In genomic region chr19:9586764-9587163, GRCh38 we compare ENCODE assay signal across 8 cellular contexts. TPM values are rescaled to one million over a fixed set of nuclear protein-coding genes. Genes with fewer than 3 reads are reported as not detected.
DNase-seq lines count a peak whose midpoint lies in the region; ATAC-seq and TF ChIP-seq lines count a peak whose summit lies in the region.

No MANE protein-coding gene starts in this region.

- H3K27me3 ChIP-seq in Caco-2 (replicated peaks; ENCODE audit: control insufficient read depth, insufficient read depth, low read length) (no peaks in the 10 kb centered on the region), thyroid gland (no peaks in the 10 kb centered on the region)

- peaks cover 4% of the 10 kb centered on the region for H3K27me3 Mint-ChIP-seq in Caco-2 (ENCODE audit: insufficient read depth, unreplicated experiment)
- no peaks in the 10 kb centered on the region for H3K27me3 Mint-ChIP-seq in activated T-helper 1 cell treated with anti-CD3 and anti-CD28 coated beads, Interleukin-12 subunit alpha, Interleukin-12 subunit beta, Interleukin-2, Interleukin-4 antibody, amounts not matched to agents 30 ng/mL and 10 ng/mL and 1 ng/mL, durations not matched to agents 14 hours and 24 hours and 36 hours (ENCODE audit: insufficient read depth)

- intact Hi-C loops in Caco-2 (cut with micrococcal nuclease; ENCODE audit: unreplicated experiment) (loop anchor here (1.0 kb wide), 2 partner anchors 210 to 450 kb away; no protein-coding TSS in a partner anchor), thyroid gland (cut with DNase I) (no loop called here)
- intact Hi-C loops in activated T-helper 1 cell treated with anti-CD3 and anti-CD28 coated beads, Interleukin-12 subunit alpha, Interleukin-12 subunit beta, Interleukin-2, Interleukin-4 antibody, amounts not matched to agents 30 ng/mL and 10 ng/mL and 1 ng/mL, durations not matched to agents 14 hours and 24 hours and 36 hours (cut with micrococcal nuclease): loop anchor here (1.0 to 10.0 kb wide), 6 partner anchors 88 to 450 kb away; partner anchors contain the start of genes ZNF562 and ZNF846

- peaks cover 34% of the 10 kb centered on the region for H3K36me3 Mint-ChIP-seq in Caco-2 (ENCODE audit: insufficient read depth, unreplicated experiment)
- H3K36me3 Mint-ChIP-seq in activated T-helper 1 cell treated with anti-CD3 and anti-CD28 coated beads, Interleukin-12 subunit alpha, Interleukin-12 subunit beta, Interleukin-2, Interleukin-4 antibody, amounts not matched to agents 30 ng/mL and 10 ng/mL and 1 ng/mL, durations not matched to agents 14 hours and 24 hours and 36 hours (ENCODE audit: low read depth): peaks cover 12% of the 10 kb centered on the region

- no peak overlapping the region for H3K27ac ChIP-seq in thyroid gland

- no peak for TF ChIP-seq POLR2A in thyroid gland (IDR thresholded peaks at IDR 0.05)

- no peaks in the 10 kb centered on the region for H3K4me1 ChIP-seq in Caco-2
- H3K4me1 ChIP-seq in thyroid gland: peaks cover 4 to 15% of the 10 kb centered on the region in 2 donors

- H3K4me3 Mint-ChIP-seq in Caco-2 (ENCODE audit: unreplicated experiment): no peak overlapping the region
- no peak overlapping the region for H3K4me3 Mint-ChIP-seq in activated T-helper 1 cell treated with anti-CD3 and anti-CD28 coated beads, Interleukin-12 subunit alpha, Interleukin-12 subunit beta, Interleukin-2, Interleukin-4 antibody, amounts not matched to agents 30 ng/mL and 10 ng/mL and 1 ng/mL, durations not matched to agents 14 hours and 24 hours and 36 hours

- DNase-seq in Caco-2 (peak; percentile 69 to 77), LHCN-M2 (ENCODE audit: low read depth) (peak; percentile 53), RKO (ENCODE audit: low spot score) (peak; percentile 83), fibroblast of the aortic adventitia (ENCODE audit: low read depth) (peak; percentile 75), omental fat pad (ENCODE audit: low spot score) (peak; percentile 48), thyroid gland (peak; percentile 77 to 81)
- DNase-seq in activated T-helper 1 cell treated with anti-CD3 and anti-CD28 coated beads, Interleukin-12 subunit alpha, Interleukin-12 subunit beta, Interleukin-2, Interleukin-4 antibody, amounts not matched to agents 30 ng/mL and 10 ng/mL and 1 ng/mL, durations not matched to agents 14 hours and 24 hours and 36 hours (ENCODE audit: low spot score): peak; percentile 54

- no TSS peak for BruUV-seq in Caco-2 (replicated peaks; lab: Mats Ljungman, UMichigan)

- H3K4me1 Mint-ChIP-seq in Caco-2 (ENCODE audit: low read depth, unreplicated experiment): peaks cover 7% of the 10 kb centered on the region
- peaks cover 12% of the 10 kb centered on the region for H3K4me1 Mint-ChIP-seq in activated T-helper 1 cell treated with anti-CD3 and anti-CD28 coated beads, Interleukin-12 subunit alpha, Interleukin-12 subunit beta, Interleukin-2, Interleukin-4 antibody, amounts not matched to agents 30 ng/mL and 10 ng/mL and 1 ng/mL, durations not matched to agents 14 hours and 24 hours and 36 hours (ENCODE audit: low read depth)

- CTCF ChIA-PET in Caco-2 (lab: Charles Lee): interaction anchor here (0.6 kb wide), 1 partner anchor 182 kb away, joined by 3 read pairs; the partner anchor contains the start of gene ZNF846

- H3K9me3 ChIP-seq in Caco-2: peaks cover 3% of the 10 kb centered on the region; the same call in 1 of the 2 replicates
- H3K9me3 ChIP-seq in thyroid gland: no peaks in the 10 kb centered on the region

- ATAC-seq in omental fat pad (ENCODE audit: low FRiP score) (no peak), HG02571 (IDR thresholded peaks at IDR 0.05; ENCODE audit: unreplicated experiment) (no peak)

- no peaks in the 10 kb centered on the region for H3K9me3 Mint-ChIP-seq in Caco-2 (ENCODE audit: unreplicated experiment)
- peaks cover 11% of the 10 kb centered on the region for H3K9me3 Mint-ChIP-seq in activated T-helper 1 cell treated with anti-CD3 and anti-CD28 coated beads, Interleukin-12 subunit alpha, Interleukin-12 subunit beta, Interleukin-2, Interleukin-4 antibody, amounts not matched to agents 30 ng/mL and 10 ng/mL and 1 ng/mL, durations not matched to agents 14 hours and 24 hours and 36 hours

- H3K4me3 ChIP-seq in Caco-2 (ENCODE audit: low read depth, low read length) (no peak overlapping the region), fibroblast of the aortic adventitia (ENCODE audit: low read depth, low read length) (no peak overlapping the region), thyroid gland (replicated peaks in 1 of 3) (no peak overlapping the region)

- no peaks in the 10 kb centered on the region; the same call in 1 of the 2 replicates for H3K36me3 ChIP-seq in Caco-2 (ENCODE audit: control insufficient read depth, insufficient read depth, low read length)
- no peaks in the 10 kb centered on the region for H3K36me3 ChIP-seq in thyroid gland

- no peak overlapping the region for H3K27ac Mint-ChIP-seq in Caco-2 (ENCODE audit: unreplicated experiment)
- H3K27ac Mint-ChIP-seq in activated T-helper 1 cell treated with anti-CD3 and anti-CD28 coated beads, Interleukin-12 subunit alpha, Interleukin-12 subunit beta, Interleukin-2, Interleukin-4 antibody, amounts not matched to agents 30 ng/mL and 10 ng/mL and 1 ng/mL, durations not matched to agents 14 hours and 24 hours and 36 hours: no peak overlapping the region

- 13 to 17% methylated on average over 7 of the region's 7 CpGs for WGBS in thyroid gland, 2 donors

- POLR2A ChIA-PET in Caco-2 (lab: Charles Lee): no interaction called here

- TF ChIP-seq CTCF in Caco-2 (IDR thresholded peaks at IDR 0.05; ENCODE audit: insufficient read depth in 1 of 2, low read depth in 1 of 2, low read length in 1 of 2, severe bottlenecking in 1 of 2, unreplicated experiment in 1 of 2) (peak; percentile 54 to 66), fibroblast of the aortic adventitia (IDR thresholded peaks at IDR 0.05; ENCODE audit: insufficient read depth, low read length) (peak; percentile 78), omental fat pad (IDR thresholded peaks at IDR 0.05) (no peak), thyroid gland (IDR thresholded peaks at IDR 0.05) (peak; percentile 42 to 72 (median 62))

RNA-seq across cellular contexts. Expression of gene ZNF121, which starts 2.5 kb away (rescaled TPM):
- total RNA-seq in Caco-2 (2022) (35.5 and 38.4 TPM in 2 replicates), LHCN-M2 (2014; rRNA removed) (30.4 and 34.3 TPM in 2 replicates), fibroblast of the aortic adventitia (ENCODE audit: low replicate concordance) (13.7 and 51.9 TPM in 2 replicates), omental fat pad (10 to 100 TPM; 20.0 to 63.0 (median 31.8) TPM), thyroid gland (10 to 100 TPM; 30.0 to 50.1 (median 37.9) TPM)
- 3.9 TPM for polyA plus RNA-seq in LHCN-M2 (2012)
- total RNA-seq in activated T-helper 1 cell treated with anti-CD3 and anti-CD28 coated beads, Interleukin-12 subunit alpha, Interleukin-12 subunit beta, Interleukin-2, Interleukin-4 antibody, amounts not matched to agents 30 ng/mL and 10 ng/mL and 1 ng/mL, durations not matched to agents 14 hours and 24 hours and 36 hours: 63.4 and 64.8 TPM in 2 replicates

RNA-seq across cellular contexts. Expression of gene ZNF561, which starts 34.3 kb away (rescaled TPM):
- total RNA-seq in Caco-2 (2022): 23.7 and 27.4 TPM in 2 replicates
- 31.6 and 37.3 TPM in 2 replicates for total RNA-seq in LHCN-M2 (2014; rRNA removed)
- polyA plus RNA-seq in LHCN-M2 (2012): 24.6 TPM
- 33.2 and 36.7 TPM in 2 replicates for total RNA-seq in activated T-helper 1 cell treated with anti-CD3 and anti-CD28 coated beads, Interleukin-12 subunit alpha, Interleukin-12 subunit beta, Interleukin-2, Interleukin-4 antibody, amounts not matched to agents 30 ng/mL and 10 ng/mL and 1 ng/mL, durations not matched to agents 14 hours and 24 hours and 36 hours
- total RNA-seq in fibroblast of the aortic adventitia (ENCODE audit: low replicate concordance): 20.9 and 38.7 TPM in 2 replicates
- 10 to 100 TPM; 17.5 to 27.1 (median 26.2) TPM for total RNA-seq in omental fat pad
- total RNA-seq in thyroid gland: 10 to 100 TPM; 35.3 to 40.7 (median 39.3) TPM

RNA-seq across cellular contexts. Expression of gene ZNF426, which starts 48.3 kb away (rescaled TPM):
- 4.6 and 6.6 TPM in 2 replicates for total RNA-seq in Caco-2 (2022)
- total RNA-seq in LHCN-M2 (2014; rRNA removed): 10.3 and 13.9 TPM in 2 replicates
- polyA plus RNA-seq in LHCN-M2 (2012): 3.8 TPM
- 10.2 and 10.3 TPM in 2 replicates for total RNA-seq in activated T-helper 1 cell treated with anti-CD3 and anti-CD28 coated beads, Interleukin-12 subunit alpha, Interleukin-12 subunit beta, Interleukin-2, Interleukin-4 antibody, amounts not matched to agents 30 ng/mL and 10 ng/mL and 1 ng/mL, durations not matched to agents 14 hours and 24 hours and 36 hours
- total RNA-seq in fibroblast of the aortic adventitia (ENCODE audit: low replicate concordance): 24.0 and 55.7 TPM in 2 replicates
- total RNA-seq in omental fat pad: 10 to 100 TPM; 10.0 to 21.1 (median 11.4) TPM
- total RNA-seq in thyroid gland: 10 to 100 TPM; 14.0 to 25.6 (median 15.1) TPM

Comparison
In these comparisons a context has a peak if more than half of its experiments do, and no peak if none do; other contexts are left out.
1. CTCF ChIP-seq: peak in Caco-2 (2 of 2), fibroblast of the aortic adventitia (single experiment) and thyroid gland (6 of 6); none in omental fat pad (0 of 3).
2. Peak in every context shown above with its lines, with median percentiles within 50 percentile points of each other: DNase-seq.